ENCODE assay signal across 2 cellular contexts in genomic region chr6:40894962-40895799, GRCh38.
A peak's percentile ranks its signal among the peaks of the same experiment; 100 is the strongest.
TF ChIP-seq lines count a peak whose summit lies in the region.

No MANE protein-coding gene starts in this region.

TF ChIP-seq in Ishikawa, 13 proteins besides CTCF, POLR2A, EP300 and RAD21 (continued from another document):
- no peak for TF ChIP-seq TEAD4 (IDR thresholded peaks at IDR 0.05)
- TF ChIP-seq NFIC (IDR thresholded peaks at IDR 0.05): no peak
- no peak for TF ChIP-seq TAF1 (IDR thresholded peaks at IDR 0.05; ENCODE audit: low read depth)
- no peak for TF ChIP-seq YY1 (IDR thresholded peaks at IDR 0.05; ENCODE audit: low read depth)
- TF ChIP-seq CREB1 (IDR thresholded peaks at IDR 0.05; ENCODE audit: low read depth): no peak
- no peak for TF ChIP-seq FOXM1 (IDR thresholded peaks at IDR 0.05; ENCODE audit: borderline replicate concordance, low read depth)
- no peak for TF ChIP-seq USF1 (IDR thresholded peaks at IDR 0.05)

TF ChIP-seq in HepG2, 621 proteins besides CTCF, POLR2A, EP300 and RAD21 (continued from another document and continues in another):
- TF ChIP-seq ZNF574 (CRISPR knock-in tag; IDR thresholded peaks at IDR 0.05): 0 out of 2 replicates have a peak, but pooled peaks have one; percentile 23
- no peak for TF ChIP-seq ZNF20 (CRISPR knock-in tag; IDR thresholded peaks at IDR 0.05)
- TF ChIP-seq KDM2A (CRISPR knock-in tag; IDR thresholded peaks at IDR 0.05; ENCODE audit: borderline replicate concordance, low read depth): peak; percentile 53; the same call in 1 of the 2 replicates
- no peak for TF ChIP-seq NONO (IDR thresholded peaks at IDR 0.05)
- TF ChIP-seq NONO (CRISPR knock-in tag; conservative IDR thresholded peaks at IDR 0.05): no peak
- no peak for TF ChIP-seq GATAD2A (CRISPR knock-in tag; IDR thresholded peaks at IDR 0.05)
- TF ChIP-seq ZNF547 (CRISPR knock-in tag; IDR thresholded peaks at IDR 0.05): no peak
- TF ChIP-seq STAG1 (CRISPR knock-in tag; IDR thresholded peaks at IDR 0.05): peak; percentile 89
- TF ChIP-seq RXRA (CRISPR knock-in tag; IDR thresholded peaks at IDR 0.05): peak; percentile 60; the same call in 1 of the 2 replicates
- no peak for TF ChIP-seq ZNF333 (CRISPR knock-in tag; IDR thresholded peaks at IDR 0.05; ENCODE audit: borderline replicate concordance)
- TF ChIP-seq ZNF430 (CRISPR knock-in tag; IDR thresholded peaks at IDR 0.05): 0 out of 2 replicates have a peak, but pooled peaks have one; percentile 32
- no peak for TF ChIP-seq ZBED4 (CRISPR knock-in tag; IDR thresholded peaks at IDR 0.05; ENCODE audit: borderline replicate concordance)
- peak; percentile 85 for TF ChIP-seq ZKSCAN1 (IDR thresholded peaks at IDR 0.05; ENCODE audit: low read length)
- TF ChIP-seq MAFK (conservative IDR thresholded peaks at IDR 0.05 in 1 of 2, IDR thresholded peaks at IDR 0.05 in 1 of 2; ENCODE audit: low read length in 2 of 2): 0 out of 4 replicates have a peak, but pooled peaks of 1 of the 2 experiments have one; percentile 1
- TF ChIP-seq RFX5 (IDR thresholded peaks at IDR 0.05; ENCODE audit: low read depth, low read length): no peak
- TF ChIP-seq TEF (CRISPR knock-in tag; IDR thresholded peaks at IDR 0.05): no peak
- peak; percentile 52 for TF ChIP-seq ELF3 (CRISPR knock-in tag; IDR thresholded peaks at IDR 0.05)
- no peak for TF ChIP-seq ZNF431 (CRISPR knock-in tag; IDR thresholded peaks at IDR 0.05; ENCODE audit: borderline replicate concordance, low read depth)
- no peak for TF ChIP-seq BRCA1 (CRISPR knock-in tag; IDR thresholded peaks at IDR 0.05)
- TF ChIP-seq ZNF274 (CRISPR knock-in tag; IDR thresholded peaks at IDR 0.05): no peak
- TF ChIP-seq RARG (CRISPR knock-in tag; IDR thresholded peaks at IDR 0.05; ENCODE audit: low read depth): no peak
- no peak for TF ChIP-seq ZNF224 (CRISPR knock-in tag; IDR thresholded peaks at IDR 0.05)
- no peak for TF ChIP-seq ZNF572 (CRISPR knock-in tag; IDR thresholded peaks at IDR 0.05)
- no peak for TF ChIP-seq ZNF460 (CRISPR knock-in tag; IDR thresholded peaks at IDR 0.05; ENCODE audit: borderline replicate concordance)
- no peak for TF ChIP-seq TCF7L2 (IDR thresholded peaks at IDR 0.05; ENCODE audit: low read depth, low read length)
- 0 out of 2 replicates have a peak, but pooled peaks have one; percentile 30 for TF ChIP-seq HOXA3 (CRISPR knock-in tag; IDR thresholded peaks at IDR 0.05)
- TF ChIP-seq HDAC1 (CRISPR knock-in tag; IDR thresholded peaks at IDR 0.05): no peak
- no peak for TF ChIP-seq DNMT1 (CRISPR knock-in tag; IDR thresholded peaks at IDR 0.05)
- peak; percentile 55 for TF ChIP-seq XRCC5 (optimal IDR thresholded peaks at IDR 0.05; ENCODE audit: low read length)
- TF ChIP-seq ZNF629 (CRISPR knock-in tag; conservative IDR thresholded peaks at IDR 0.05): peak; percentile 91
- TF ChIP-seq DPF2 (CRISPR knock-in tag; IDR thresholded peaks at IDR 0.05; ENCODE audit: borderline replicate concordance, low read depth): 0 out of 2 replicates have a peak, but pooled peaks have one; percentile 27
- TF ChIP-seq FOXP4 (CRISPR knock-in tag; IDR thresholded peaks at IDR 0.05): 0 out of 2 replicates have a peak, but pooled peaks have one; percentile 15
- peak; percentile 80; the same call in 1 of the 2 replicates for TF ChIP-seq THRA (CRISPR knock-in tag; IDR thresholded peaks at IDR 0.05; ENCODE audit: borderline replicate concordance)
- 0 out of 2 replicates have a peak, but pooled peaks have one; percentile 59 for TF ChIP-seq ZMYM2 (CRISPR knock-in tag; IDR thresholded peaks at IDR 0.05)
- TF ChIP-seq HNF4A (CRISPR knock-in tag; IDR thresholded peaks at IDR 0.05): peak; percentile 39; the same call in 1 of the 2 replicates
- no peak for TF ChIP-seq SRF (IDR thresholded peaks at IDR 0.05; ENCODE audit: low read depth, low read length)
- TF ChIP-seq ZNF678 (CRISPR knock-in tag; IDR thresholded peaks at IDR 0.05): no peak
- no peak for TF ChIP-seq SCMH1 (CRISPR knock-in tag; IDR thresholded peaks at IDR 0.05; ENCODE audit: borderline replicate concordance)
- TF ChIP-seq STAT5B (CRISPR knock-in tag; IDR thresholded peaks at IDR 0.05): no peak
- TF ChIP-seq ZNF782 (CRISPR knock-in tag; IDR thresholded peaks at IDR 0.05; ENCODE audit: borderline replicate concordance): no peak
- TF ChIP-seq ZNF331 (CRISPR knock-in tag; IDR thresholded peaks at IDR 0.05): no peak
- peak; percentile 32; the same call in 1 of the 2 replicates for TF ChIP-seq ERF (CRISPR knock-in tag; IDR thresholded peaks at IDR 0.05)
- peak; percentile 46; the same call in 1 of the 2 replicates for TF ChIP-seq ZFP91 (CRISPR knock-in tag; IDR thresholded peaks at IDR 0.05; ENCODE audit: borderline replicate concordance)
- TF ChIP-seq YY1 (IDR thresholded peaks at IDR 0.05; ENCODE audit: insufficient read depth, insufficient replicate concordance, low read depth, low read length): peak; percentile 43
- no peak for TF ChIP-seq AGO1 (IDR thresholded peaks at IDR 0.05; ENCODE audit: low read depth, low read length, poor library complexity, severe bottlenecking)
- TF ChIP-seq IRF2 (CRISPR knock-in tag; IDR thresholded peaks at IDR 0.05): no peak
- 0 out of 2 replicates have a peak, but pooled peaks have one; percentile 51 for TF ChIP-seq ZNF761 (CRISPR knock-in tag; conservative IDR thresholded peaks at IDR 0.05)
- TF ChIP-seq SMC3 (IDR thresholded peaks at IDR 0.05; ENCODE audit: low read length): peak; percentile 56
- TF ChIP-seq ZKSCAN5 (CRISPR knock-in tag; IDR thresholded peaks at IDR 0.05): no peak
- TF ChIP-seq SOX6 (IDR thresholded peaks at IDR 0.05): no peak
- TF ChIP-seq SOX6 (CRISPR knock-in tag; IDR thresholded peaks at IDR 0.05): no peak
- TF ChIP-seq ZNF567 (CRISPR knock-in tag; IDR thresholded peaks at IDR 0.05; ENCODE audit: borderline replicate concordance): no peak
- 0 out of 2 replicates have a peak, but pooled peaks have one; percentile 12 for TF ChIP-seq SAP130 (CRISPR knock-in tag; IDR thresholded peaks at IDR 0.05; ENCODE audit: low read depth)
- peak; percentile 51 for TF ChIP-seq ZNF687 (CRISPR knock-in tag; IDR thresholded peaks at IDR 0.05)
